In genomic region chr12:49672351-49673181, GRCh38 we compare ENCODE assay signal across 9 cellular contexts. TPM values are rescaled to one million over a fixed set of nuclear protein-coding genes. Genes with fewer than 3 reads are reported as not detected.
DNase-seq lines count a peak whose midpoint lies in the region; TF ChIP-seq lines count a peak whose summit lies in the region.
"Had no signal": no experiment of that assay in that cellular context is flagged by ENCODE, and none has a peak within 500 bp of the region (broad histone marks: within the 10 kb centered on the region; RNA-seq: fewer than 3 reads in every experiment).

No MANE protein-coding gene starts in this region.

- H3K4me1 Mint-ChIP-seq in activated CD4-positive, alpha-beta T cell treated with anti-CD3 and anti-CD28 coated beads, Interleukin-2, amount 10 ng/mL, durations not matched to agents 7 days and 5 days, result peaks cover 83% of the 10 kb centered on the region

- no peak for TF ChIP-seq POLR2A in erythroblast (IDR thresholded peaks at IDR 0.05; ENCODE audit: low read length)

- H3K4me3 Mint-ChIP-seq in activated CD4-positive, alpha-beta T cell treated with anti-CD3 and anti-CD28 coated beads, Interleukin-2, amount 10 ng/mL, durations not matched to agents 7 days and 5 days, result no peak overlapping the region

- H3K9me3 ChIP-seq in ascending aorta, result no peaks in the 10 kb centered on the region

- DNase-seq in activated CD4-positive, alpha-beta T cell treated with anti-CD3 and anti-CD28 coated beads, Interleukin-2, amount 10 ng/mL, durations not matched to agents 7 days and 5 days, result no peak
- no peak for DNase-seq in activated CD4-positive, alpha-beta T cell treated with anti-CD3 and anti-CD28 coated beads for 48 hours
- no peak for DNase-seq in ascending aorta (ENCODE audit: low spot score in 2 of 2)
- DNase-seq in medulla oblongata (ENCODE audit: extremely low spot score), result peak; percentile 78
- DNase-seq in DMS53 (lab: John Stamatoyannopoulos, UW), result no peak
- no peak for DNase-seq in NCI-H2029 (lab: John Stamatoyannopoulos, UW)
- DNase-seq in erythroblast (lab: John Stamatoyannopoulos, UW), result no peak
- DNase-seq: NK-92 treated with Interleukin-12 subunit alpha and Interleukin-12 subunit beta, amount 100 ng/mL, for 24 hours had no signal

- H3K36me3 Mint-ChIP-seq in activated CD4-positive, alpha-beta T cell treated with anti-CD3 and anti-CD28 coated beads, Interleukin-2, amount 10 ng/mL, durations not matched to agents 7 days and 5 days (ENCODE audit: low read depth), result peaks cover 13% of the 10 kb centered on the region

- CTCF ChIA-PET in activated CD4-positive, alpha-beta T cell treated with anti-CD3 and anti-CD28 coated beads, Interleukin-2, amount 10 ng/mL, durations not matched to agents 7 days and 5 days (lab: Charles Lee), result interaction anchor here (0.6 to 8.5 kb wide), 12 partner anchors 10 to 268 kb away, joined by 3 to 57 read pairs (median 8); partner anchors contain the start of genes FMNL3 and TMBIM6

- H3K27ac Mint-ChIP-seq in activated CD4-positive, alpha-beta T cell treated with anti-CD3 and anti-CD28 coated beads, Interleukin-2, amount 10 ng/mL, durations not matched to agents 7 days and 5 days, result peak overlapping the region; percentile 95

- peak overlapping the region; percentile 84 to 97 for H3K27ac ChIP-seq in ascending aorta
- H3K27ac ChIP-seq in temporal lobe (ENCODE audit: low read depth, low read length), result peak overlapping the region; percentile 97

- H3K27me3 ChIP-seq in ascending aorta, result no peaks in the 10 kb centered on the region

- TF ChIP-seq CTCF in ascending aorta (IDR thresholded peaks at IDR 0.05), result no peak

- no peak overlapping the region for H3K4me3 ChIP-seq in ascending aorta

- H3K27me3 Mint-ChIP-seq in activated CD4-positive, alpha-beta T cell treated with anti-CD3 and anti-CD28 coated beads, Interleukin-2, amount 10 ng/mL, durations not matched to agents 7 days and 5 days, result no peaks in the 10 kb centered on the region

- peaks cover 21 to 43% of the 10 kb centered on the region in 2 donors for H3K4me1 ChIP-seq in ascending aorta

- H3K36me3 ChIP-seq in ascending aorta, result no peaks in the 10 kb centered on the region

- POLR2A ChIA-PET in activated CD4-positive, alpha-beta T cell treated with anti-CD3 and anti-CD28 coated beads, Interleukin-2, amount 10 ng/mL, durations not matched to agents 7 days and 5 days (lab: Charles Lee), result interaction anchor here (1.3 kb wide), 1 partner anchor 34 kb away, joined by 3 read pairs; the partner anchor contains the start of gene FMNL3

- intact Hi-C loops in ascending aorta (cut with DNase I), result loop anchor here (1.0 to 2.0 kb wide), 2 partner anchors 28 to 35 kb away; partner anchors contain the start of gene FMNL3

- peaks cover 3% of the 10 kb centered on the region for H3K9me3 Mint-ChIP-seq in activated CD4-positive, alpha-beta T cell treated with anti-CD3 and anti-CD28 coated beads, Interleukin-2, amount 10 ng/mL, durations not matched to agents 7 days and 5 days

RNA-seq across cellular contexts. Expression of gene FMNL3, which starts 34.6 kb away (rescaled TPM):
- 10 to 100 TPM; 37.4 to 38.2 TPM for total RNA-seq in activated CD4-positive, alpha-beta T cell treated with anti-CD3 and anti-CD28 coated beads, Interleukin-2, amount 10 ng/mL, durations not matched to agents 7 days and 5 days
- total RNA-seq in ascending aorta, result 30.4 TPM
- total RNA-seq in temporal lobe, result 8.1 TPM

RNA-seq across cellular contexts. Expression of gene PRPF40B, which starts 49.2 kb away (rescaled TPM):
- total RNA-seq in activated CD4-positive, alpha-beta T cell treated with anti-CD3 and anti-CD28 coated beads, Interleukin-2, amount 10 ng/mL, durations not matched to agents 7 days and 5 days, result 10 to 100 TPM; 11.6 to 11.7 TPM
- total RNA-seq in ascending aorta, result 9.5 TPM
- 13.8 TPM for total RNA-seq in temporal lobe
